Comparison of ENCODE assay signal across 1 cellular context in the genomic region with DNA sequence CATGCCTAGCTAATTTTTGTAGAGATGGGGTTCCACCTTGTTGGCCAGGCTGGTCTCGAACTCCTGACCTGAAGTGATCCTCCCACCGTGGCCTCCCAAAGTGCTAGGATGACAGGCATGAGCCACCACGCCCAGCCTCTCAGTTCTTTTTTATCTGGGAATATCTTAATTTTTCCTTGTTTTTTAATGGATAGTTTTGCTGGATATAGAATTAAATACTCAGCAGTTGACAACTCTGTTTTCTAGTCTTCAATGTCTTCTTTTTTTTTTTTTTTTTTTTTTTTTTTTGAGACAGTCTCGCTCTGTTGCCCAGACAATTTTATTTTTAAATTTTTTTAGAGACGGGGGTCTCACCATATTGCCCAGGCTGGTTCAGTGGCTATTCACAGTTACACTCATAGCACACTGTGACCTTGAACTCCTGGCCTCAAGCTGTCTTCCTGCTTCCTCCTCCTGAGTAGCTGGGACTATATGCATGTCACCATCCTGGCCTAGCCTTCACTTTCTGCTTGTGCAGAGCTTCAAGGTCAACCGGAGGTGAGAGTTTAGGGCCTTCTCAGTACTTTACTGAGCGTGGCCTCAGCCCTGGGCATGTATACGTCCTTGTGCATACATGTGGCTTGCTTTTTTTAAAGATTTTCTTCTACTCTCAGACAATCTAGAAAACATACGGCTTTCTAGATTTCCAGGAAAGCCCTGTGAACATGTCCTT.
TF ChIP-seq lines count a peak whose summit lies in the region.

No MANE protein-coding gene starts in this region.

TF ChIP-seq in GM23338, 12 proteins besides CTCF, POLR2A, EP300 and RAD21 (continued from another document):
- TF ChIP-seq, protein P1, sequence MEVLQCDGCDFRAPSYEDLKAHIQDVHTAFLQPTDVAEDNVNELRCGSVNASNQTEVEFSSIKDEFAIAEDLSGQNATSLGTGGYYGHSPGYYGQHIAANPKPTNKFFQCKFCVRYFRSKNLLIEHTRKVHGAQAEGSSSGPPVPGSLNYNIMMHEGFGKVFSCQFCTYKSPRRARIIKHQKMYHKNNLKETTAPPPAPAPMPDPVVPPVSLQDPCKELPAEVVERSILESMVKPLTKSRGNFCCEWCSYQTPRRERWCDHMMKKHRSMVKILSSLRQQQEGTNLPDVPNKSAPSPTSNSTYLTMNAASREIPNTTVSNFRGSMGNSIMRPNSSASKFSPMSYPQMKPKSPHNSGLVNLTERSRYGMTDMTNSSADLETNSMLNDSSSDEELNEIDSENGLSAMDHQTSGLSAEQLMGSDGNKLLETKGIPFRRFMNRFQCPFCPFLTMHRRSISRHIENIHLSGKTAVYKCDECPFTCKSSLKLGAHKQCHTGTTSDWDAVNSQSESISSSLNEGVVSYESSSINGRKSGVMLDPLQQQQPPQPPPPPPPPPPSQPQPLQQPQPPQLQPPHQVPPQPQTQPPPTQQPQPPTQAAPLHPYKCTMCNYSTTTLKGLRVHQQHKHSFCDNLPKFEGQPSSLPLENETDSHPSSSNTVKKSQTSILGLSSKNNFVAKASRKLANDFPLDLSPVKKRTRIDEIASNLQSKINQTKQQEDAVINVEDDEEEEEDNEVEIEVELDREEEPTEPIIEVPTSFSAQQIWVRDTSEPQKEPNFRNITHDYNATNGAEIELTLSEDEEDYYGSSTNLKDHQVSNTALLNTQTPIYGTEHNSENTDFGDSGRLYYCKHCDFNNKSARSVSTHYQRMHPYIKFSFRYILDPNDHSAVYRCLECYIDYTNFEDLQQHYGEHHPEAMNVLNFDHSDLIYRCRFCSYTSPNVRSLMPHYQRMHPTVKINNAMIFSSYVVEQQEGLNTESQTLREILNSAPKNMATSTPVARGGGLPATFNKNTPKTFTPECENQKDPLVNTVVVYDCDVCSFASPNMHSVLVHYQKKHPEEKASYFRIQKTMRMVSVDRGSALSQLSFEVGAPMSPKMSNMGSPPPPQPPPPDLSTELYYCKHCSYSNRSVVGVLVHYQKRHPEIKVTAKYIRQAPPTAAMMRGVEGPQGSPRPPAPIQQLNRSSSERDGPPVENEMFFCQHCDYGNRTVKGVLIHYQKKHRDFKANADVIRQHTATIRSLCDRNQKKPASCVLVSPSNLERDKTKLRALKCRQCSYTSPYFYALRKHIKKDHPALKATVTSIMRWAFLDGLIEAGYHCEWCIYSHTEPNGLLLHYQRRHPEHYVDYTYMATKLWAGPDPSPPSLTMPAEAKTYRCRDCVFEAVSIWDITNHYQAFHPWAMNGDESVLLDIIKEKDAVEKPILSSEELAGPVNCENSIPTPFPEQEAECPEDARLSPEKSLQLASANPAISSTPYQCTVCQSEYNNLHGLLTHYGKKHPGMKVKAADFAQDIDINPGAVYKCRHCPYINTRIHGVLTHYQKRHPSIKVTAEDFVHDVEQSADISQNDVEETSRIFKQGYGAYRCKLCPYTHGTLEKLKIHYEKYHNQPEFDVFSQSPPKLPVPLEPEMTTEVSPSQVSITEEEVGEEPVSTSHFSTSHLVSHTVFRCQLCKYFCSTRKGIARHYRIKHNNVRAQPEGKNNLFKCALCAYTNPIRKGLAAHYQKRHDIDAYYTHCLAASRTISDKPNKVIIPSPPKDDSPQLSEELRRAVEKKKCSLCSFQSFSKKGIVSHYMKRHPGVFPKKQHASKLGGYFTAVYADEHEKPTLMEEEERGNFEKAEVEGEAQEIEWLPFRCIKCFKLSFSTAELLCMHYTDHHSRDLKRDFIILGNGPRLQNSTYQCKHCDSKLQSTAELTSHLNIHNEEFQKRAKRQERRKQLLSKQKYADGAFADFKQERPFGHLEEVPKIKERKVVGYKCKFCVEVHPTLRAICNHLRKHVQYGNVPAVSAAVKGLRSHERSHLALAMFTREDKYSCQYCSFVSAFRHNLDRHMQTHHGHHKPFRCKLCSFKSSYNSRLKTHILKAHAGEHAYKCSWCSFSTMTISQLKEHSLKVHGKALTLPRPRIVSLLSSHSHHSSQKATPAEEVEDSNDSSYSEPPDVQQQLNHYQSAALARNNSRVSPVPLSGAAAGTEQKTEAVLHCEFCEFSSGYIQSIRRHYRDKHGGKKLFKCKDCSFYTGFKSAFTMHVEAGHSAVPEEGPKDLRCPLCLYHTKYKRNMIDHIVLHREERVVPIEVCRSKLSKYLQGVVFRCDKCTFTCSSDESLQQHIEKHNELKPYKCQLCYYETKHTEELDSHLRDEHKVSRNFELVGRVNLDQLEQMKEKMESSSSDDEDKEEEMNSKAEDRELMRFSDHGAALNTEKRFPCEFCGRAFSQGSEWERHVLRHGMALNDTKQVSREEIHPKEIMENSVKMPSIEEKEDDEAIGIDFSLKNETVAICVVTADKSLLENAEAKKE (CRISPR knock-in tag; IDR thresholded peaks at IDR 0.05): no peak
- TF ChIP-seq EZH2phosphoT487 (IDR thresholded peaks at IDR 0.05; ENCODE audit: unreplicated experiment): no peak
- TF ChIP-seq, protein P2, sequence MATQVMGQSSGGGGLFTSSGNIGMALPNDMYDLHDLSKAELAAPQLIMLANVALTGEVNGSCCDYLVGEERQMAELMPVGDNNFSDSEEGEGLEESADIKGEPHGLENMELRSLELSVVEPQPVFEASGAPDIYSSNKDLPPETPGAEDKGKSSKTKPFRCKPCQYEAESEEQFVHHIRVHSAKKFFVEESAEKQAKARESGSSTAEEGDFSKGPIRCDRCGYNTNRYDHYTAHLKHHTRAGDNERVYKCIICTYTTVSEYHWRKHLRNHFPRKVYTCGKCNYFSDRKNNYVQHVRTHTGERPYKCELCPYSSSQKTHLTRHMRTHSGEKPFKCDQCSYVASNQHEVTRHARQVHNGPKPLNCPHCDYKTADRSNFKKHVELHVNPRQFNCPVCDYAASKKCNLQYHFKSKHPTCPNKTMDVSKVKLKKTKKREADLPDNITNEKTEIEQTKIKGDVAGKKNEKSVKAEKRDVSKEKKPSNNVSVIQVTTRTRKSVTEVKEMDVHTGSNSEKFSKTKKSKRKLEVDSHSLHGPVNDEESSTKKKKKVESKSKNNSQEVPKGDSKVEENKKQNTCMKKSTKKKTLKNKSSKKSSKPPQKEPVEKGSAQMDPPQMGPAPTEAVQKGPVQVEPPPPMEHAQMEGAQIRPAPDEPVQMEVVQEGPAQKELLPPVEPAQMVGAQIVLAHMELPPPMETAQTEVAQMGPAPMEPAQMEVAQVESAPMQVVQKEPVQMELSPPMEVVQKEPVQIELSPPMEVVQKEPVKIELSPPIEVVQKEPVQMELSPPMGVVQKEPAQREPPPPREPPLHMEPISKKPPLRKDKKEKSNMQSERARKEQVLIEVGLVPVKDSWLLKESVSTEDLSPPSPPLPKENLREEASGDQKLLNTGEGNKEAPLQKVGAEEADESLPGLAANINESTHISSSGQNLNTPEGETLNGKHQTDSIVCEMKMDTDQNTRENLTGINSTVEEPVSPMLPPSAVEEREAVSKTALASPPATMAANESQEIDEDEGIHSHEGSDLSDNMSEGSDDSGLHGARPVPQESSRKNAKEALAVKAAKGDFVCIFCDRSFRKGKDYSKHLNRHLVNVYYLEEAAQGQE (IDR thresholded peaks at IDR 0.05; ENCODE audit: unreplicated experiment): no peak
